Comparison of ENCODE assay signal across 27 cellular contexts in the genomic region with DNA sequence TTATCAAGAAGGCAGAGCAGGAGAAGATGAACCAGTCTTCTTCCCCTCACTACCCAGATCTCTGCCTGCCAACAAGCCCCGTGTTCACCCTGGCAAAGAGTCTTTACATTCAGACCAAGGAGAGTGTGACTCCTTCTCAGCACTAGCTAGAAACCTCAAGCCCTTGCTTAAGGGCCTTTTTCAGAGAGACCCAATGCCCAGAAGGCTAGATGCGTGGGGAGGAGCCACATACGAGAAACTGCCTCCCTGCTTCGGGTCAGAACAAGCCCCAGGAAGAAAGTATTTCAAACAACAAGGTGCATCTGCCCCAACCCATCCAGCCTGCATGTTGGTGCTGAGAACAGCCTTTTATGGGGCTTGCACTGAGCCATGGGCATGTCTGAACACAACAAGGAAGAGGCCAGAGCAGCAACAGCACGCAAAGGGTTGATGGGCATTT.
DNase-seq lines count a peak whose midpoint lies in the region; ATAC-seq, FAIRE-seq and TF ChIP-seq lines count a peak whose summit lies in the region.
"Had no signal": no experiment of that assay in that cellular context is flagged by ENCODE, and none has a peak within 500 bp of the region (broad histone marks: within the 10 kb centered on the region; RNA-seq: fewer than 3 reads in every experiment).

No MANE protein-coding gene starts in this region.

- FAIRE-seq in bronchial epithelial cell (lab: Jason Lieb, UNC), result peak; percentile 40

- peaks cover 3% of the 10 kb centered on the region for H3K27me3 Mint-ChIP-seq in type B pancreatic cell
- peaks cover 23% of the 10 kb centered on the region for H3K27me3 Mint-ChIP-seq in stimulated activated memory B cell treated with anti-CD40 and anti-IgM and Interleukin-4, amounts not matched to agents 10 μg/mL and 1 μg/mL and 100 μg/mL, for 72 hours

- H3K4me1 ChIP-seq in HUES6 (ENCODE audit: control insufficient read depth, insufficient read depth, low read length), result peaks cover 80% of the 10 kb centered on the region
- H3K4me1 ChIP-seq: heart right ventricle, psoas muscle had no signal

- H3K4me1 Mint-ChIP-seq in type B pancreatic cell (ENCODE audit: unreplicated experiment), result peaks cover 47% of the 10 kb centered on the region
- no peaks in the 10 kb centered on the region for H3K4me1 Mint-ChIP-seq in stimulated activated memory B cell treated with anti-CD40 and anti-IgM and Interleukin-4, amounts not matched to agents 10 μg/mL and 1 μg/mL and 100 μg/mL, for 72 hours
- H3K4me1 Mint-ChIP-seq: stimulated activated naive B cell treated with anti-CD40 and anti-IgM and Interleukin-4, amounts not matched to agents 10 μg/mL and 1 μg/mL and 100 μg/mL, for 72 hours had no signal

- H3K4me3 ChIP-seq in HUES6 (ENCODE audit: low read depth, low read length), result peak overlapping the region; percentile 69
- H3K4me3 ChIP-seq in bronchial epithelial cell (ENCODE audit: low read depth, low read length), result peak overlapping the region; percentile 48
- H3K4me3 ChIP-seq in lower leg skin (ENCODE audit: low read depth, poor library complexity, severe bottlenecking), result peak overlapping the region; percentile 28
- H3K4me3 ChIP-seq: coronary artery, heart right ventricle, mucosa of descending colon, psoas muscle, thoracic aorta had no signal

- no peaks in the 10 kb centered on the region for H3K27me3 ChIP-seq in HUES6 (ENCODE audit: control insufficient read depth, insufficient read depth, low read length)
- H3K27me3 ChIP-seq in bronchial epithelial cell (ENCODE audit: control insufficient read depth, insufficient read depth, low read length), result no peaks in the 10 kb centered on the region

- no peak for ATAC-seq in stimulated activated memory B cell treated with anti-CD40 and anti-IgM and Interleukin-4, amounts not matched to agents 10 μg/mL and 1 μg/mL and 100 μg/mL, for 72 hours
- ATAC-seq: CD8-positive, alpha-beta T cell; heart right ventricle; left ventricle myocardium superior; mucosa of descending colon; psoas muscle; stimulated activated naive B cell treated with anti-CD40 and anti-IgM and Interleukin-4, amounts not matched to agents 10 μg/mL and 1 μg/mL and 100 μg/mL, for 72 hours had no signal

- H3K4me3 Mint-ChIP-seq in type B pancreatic cell, result peak overlapping the region; percentile 90
- no peak overlapping the region for H3K4me3 Mint-ChIP-seq in stimulated activated memory B cell treated with anti-CD40 and anti-IgM and Interleukin-4, amounts not matched to agents 10 μg/mL and 1 μg/mL and 100 μg/mL, for 72 hours
- H3K4me3 Mint-ChIP-seq: activated CD4-positive, alpha-beta memory T cell treated with anti-CD3 and anti-CD28 coated beads for 36 hours; brain; CD8-positive, alpha-beta T cell; nephron progenitor cell; stimulated activated naive B cell treated with anti-CD40 and anti-IgM and Interleukin-4, amounts not matched to agents 10 μg/mL and 1 μg/mL and 100 μg/mL, for 72 hours had no signal

- peaks cover 12% of the 10 kb centered on the region for H3K36me3 Mint-ChIP-seq in type B pancreatic cell
- H3K36me3 Mint-ChIP-seq in stimulated activated memory B cell treated with anti-CD40 and anti-IgM and Interleukin-4, amounts not matched to agents 10 μg/mL and 1 μg/mL and 100 μg/mL, for 72 hours, result no peaks in the 10 kb centered on the region
- H3K36me3 Mint-ChIP-seq: activated CD4-positive, alpha-beta memory T cell treated with anti-CD3 and anti-CD28 coated beads for 36 hours; brain; CD8-positive, alpha-beta T cell; stimulated activated naive B cell treated with anti-CD40 and anti-IgM and Interleukin-4, amounts not matched to agents 10 μg/mL and 1 μg/mL and 100 μg/mL, for 72 hours had no signal

- H3K9ac ChIP-seq in HUES6 (ENCODE audit: low read length), result peak overlapping the region; percentile 79

- peaks cover 25% of the 10 kb centered on the region for H3K36me3 ChIP-seq in HUES6 (ENCODE audit: control insufficient read depth, insufficient read depth, low read length)
- H3K36me3 ChIP-seq in bronchial epithelial cell (ENCODE audit: control insufficient read depth, insufficient read depth, low read length), result peaks cover 12% of the 10 kb centered on the region
- H3K36me3 ChIP-seq: heart right ventricle, thoracic aorta had no signal

- no peaks in the 10 kb centered on the region for H3K9me3 ChIP-seq in HUES6 (ENCODE audit: control insufficient read depth, insufficient read depth, low read depth, low read length)
- H3K9me3 ChIP-seq: heart right ventricle, mucosa of descending colon, psoas muscle, thoracic aorta had no signal

- intact Hi-C loops in lower leg skin (cut with DNase I; ENCODE audit: low total_unique reads), result loop anchor here (10.0 kb wide), 1 partner anchor 66 kb away; no protein-coding TSS in a partner anchor

- DNase-seq in bronchial epithelial cell (ENCODE audit: low read depth) (peak; percentile 92), lower leg skin (ENCODE audit: low spot score in 2 of 2) (peak in 1 of 2 donors; percentile 73), type B pancreatic cell (ENCODE audit: extremely low spot score, unreplicated experiment) (no peak), epidermal melanocyte (ENCODE audit: insufficient read length, low spot score) (no peak), DMS53 (lab: John Stamatoyannopoulos, UW) (no peak)
- no peak for DNase-seq in central memory CD4-positive, alpha-beta T cell
- DNase-seq: activated CD4-positive, alpha-beta memory T cell treated with anti-CD3 and anti-CD28 coated beads for 36 hours; activated CD4-positive, CD25-positive, alpha-beta regulatory T cell; activated effector memory CD4-positive, alpha-beta T cell treated with anti-CD3 and anti-CD28 coated beads, Interleukin-2, amount 50 U/mL, for 16 hours; CD8-positive, alpha-beta T cell; DND-41; heart right ventricle; left ventricle myocardium superior; mucosa of descending colon; NCI-H1092 treated with DMSO at 0.1 percent for 48 hours; NCI-H2081; NCI-H510A; nephron progenitor cell; psoas muscle; stimulated activated CD4-positive, alpha-beta T cell treated with anti-CD3 and anti-CD28 coated beads, Interleukin-2, amount 100 ng/mL, for 24 hours; stimulated activated naive B cell treated with anti-CD40 and anti-IgM and Interleukin-4, amounts not matched to agents 10 μg/mL and 1 μg/mL and 100 μg/mL, for 72 hours; T-helper 9 cell had no signal

- peak overlapping the region; percentile 95 for H3K27ac Mint-ChIP-seq in type B pancreatic cell
- H3K27ac Mint-ChIP-seq in stimulated activated memory B cell treated with anti-CD40 and anti-IgM and Interleukin-4, amounts not matched to agents 10 μg/mL and 1 μg/mL and 100 μg/mL, for 72 hours, result no peak overlapping the region
- H3K27ac Mint-ChIP-seq: activated CD4-positive, alpha-beta memory T cell treated with anti-CD3 and anti-CD28 coated beads for 36 hours; CD8-positive, alpha-beta T cell; nephron progenitor cell; stimulated activated naive B cell treated with anti-CD40 and anti-IgM and Interleukin-4, amounts not matched to agents 10 μg/mL and 1 μg/mL and 100 μg/mL, for 72 hours had no signal

- no peak for TF ChIP-seq POLR2A in lower leg skin (IDR thresholded peaks at IDR 0.05)

- H3K27ac ChIP-seq in HUES6 (ENCODE audit: low read depth, low read length), result peak overlapping the region; percentile 64; the same call in 1 of the 2 replicates
- H3K27ac ChIP-seq: coronary artery, heart right ventricle, psoas muscle, thoracic aorta had no signal

- H3K9me3 Mint-ChIP-seq in type B pancreatic cell, result no peaks in the 10 kb centered on the region
- no peaks in the 10 kb centered on the region for H3K9me3 Mint-ChIP-seq in stimulated activated memory B cell treated with anti-CD40 and anti-IgM and Interleukin-4, amounts not matched to agents 10 μg/mL and 1 μg/mL and 100 μg/mL, for 72 hours
- H3K9me3 Mint-ChIP-seq: activated CD4-positive, alpha-beta memory T cell treated with anti-CD3 and anti-CD28 coated beads for 36 hours; CD8-positive, alpha-beta T cell; nephron progenitor cell; stimulated activated naive B cell treated with anti-CD40 and anti-IgM and Interleukin-4, amounts not matched to agents 10 μg/mL and 1 μg/mL and 100 μg/mL, for 72 hours had no signal

- 43 to 46% methylated on average over 5 of the region's 5 CpGs for WGBS in lower leg skin, 2 donors

- TF ChIP-seq CTCF in bronchial epithelial cell (IDR thresholded peaks at IDR 0.05; ENCODE audit: insufficient read depth, low read length, severe bottlenecking), result no peak
- TF ChIP-seq CTCF in lower leg skin (IDR thresholded peaks at IDR 0.05), result no peak
- no peak for TF ChIP-seq CTCF in type B pancreatic cell (conservative IDR thresholded peaks at IDR 0.05)
